Comparison of ENCODE assay signal across 20 cellular contexts in genomic region chr3:7669641-7670040, GRCh38.
"Had no signal": no experiment of that assay in that cellular context is flagged by ENCODE, and none has a peak within 500 bp of the region (broad histone marks: within the 10 kb centered on the region; RNA-seq: fewer than 3 reads in every experiment).

No MANE protein-coding gene starts in this region.

- ATAC-seq: activated CD4-positive, alpha-beta T cell treated with anti-CD3 and anti-CD28 coated beads for 36 hours; gastroesophageal sphincter; left cardiac atrium; natural killer cell; stimulated activated effector memory CD8-positive, alpha-beta T cell treated with anti-CD3 and anti-CD28 coated beads, Interleukin-12 subunit alpha, Interleukin-12 subunit beta, amount 100 ng/mL, for 72 hours; upper lobe of right lung; WTC11 had no signal

- DNase-seq: activated CD4-positive, alpha-beta memory T cell treated with anti-CD3 and anti-CD28 coated beads, Interleukin-2, amount 10 ng/mL, durations not matched to agents 7 days and 5 days; activated CD4-positive, alpha-beta T cell treated with anti-CD3 and anti-CD28 coated beads for 36 hours; activated naive CD4-positive, alpha-beta T cell treated with Interleukin-2 at 50 U/mL for 16 hours; activated naive CD8-positive, alpha-beta T cell treated with anti-CD3 and anti-CD28 coated beads, Interleukin-2, amount 10 ng/mL, durations not matched to agents 7 days and 5 days; activated T-cell treated with anti-CD3 and anti-CD28 coated beads, Interleukin-2, amount 50 U/mL, for 1 hour; central memory CD4-positive, alpha-beta T cell; effector CD4-positive, alpha-beta T cell; immature natural killer cell; left cardiac atrium; mesendoderm; natural killer cell; sigmoid colon; stimulated activated CD4-positive, alpha-beta T cell treated with anti-CD3 and anti-CD28 coated beads, Interleukin-4, amount 100 ng/mL, for 24 hours; stomach; upper lobe of right lung had no signal

- H3K27ac ChIP-seq: coronary artery, gastroesophageal sphincter, parathyroid adenoma, sigmoid colon, stomach, upper lobe of right lung had no signal
